8 cellular contexts compared by ENCODE assay signal in genomic region chr3:52280046-52280445, GRCh38. TPM values are rescaled to one million over a fixed set of nuclear protein-coding genes. Genes with fewer than 3 reads are reported as not detected.
DNase-seq lines count a peak whose midpoint lies in the region; ATAC-seq, FAIRE-seq and TF ChIP-seq lines count a peak whose summit lies in the region.

No MANE protein-coding gene starts in this region.

- no peaks in the 10 kb centered on the region for H3K27me3 Mint-ChIP-seq in effector memory CD8-positive, alpha-beta T cell

- no peaks in the 10 kb centered on the region for H3K9me3 Mint-ChIP-seq in effector memory CD8-positive, alpha-beta T cell

- FAIRE-seq in GM19239 (lab: Jason Lieb, UNC) = peak; percentile 8

- H2AK5ac ChIP-seq in trophoblast cell (ENCODE audit: low read length) = no peak overlapping the region

- peaks cover 15 to 16% of the 10 kb centered on the region in 2 experiments for H3K4me1 ChIP-seq in trophoblast cell (ENCODE audit: control insufficient read depth in 1 of 2, insufficient read depth in 2 of 2, low read length in 2 of 2)

- no peak overlapping the region for H3K4ac ChIP-seq in trophoblast cell (ENCODE audit: low read depth, low read length)

- peak overlapping the region; percentile 95 to 97 for H3K27ac Mint-ChIP-seq in effector memory CD8-positive, alpha-beta T cell

- H3K36me3 Mint-ChIP-seq in effector memory CD8-positive, alpha-beta T cell (ENCODE audit: insufficient read depth) = peaks cover 31% of the 10 kb centered on the region

- no peak overlapping the region for H4K91ac ChIP-seq in trophoblast cell (ENCODE audit: low read depth, low read length)

- peaks cover 24% of the 10 kb centered on the region for H3K79me2 ChIP-seq in trophoblast cell (ENCODE audit: control insufficient read depth, insufficient read depth, low read length, poor library complexity)

- no peak overlapping the region for H3K4me3 ChIP-seq in trophoblast cell (ENCODE audit: low read depth, low read length)

- no CpG with 5 or more reads among the region's 6 CpGs for WGBS in trophoblast cell (ENCODE audit: extremely low coverage, insufficient coverage, insufficient read length)

- POLR2A ChIA-PET in RWPE1 (lab: Yijun Ruan, JAX; ENCODE audit: low non-redundant PET) = no interaction called here

- H4K12ac ChIP-seq in trophoblast cell (ENCODE audit: low read depth, low read length) = no peak overlapping the region

- H3K14ac ChIP-seq in trophoblast cell (ENCODE audit: low read length) = no peak overlapping the region

- no peak overlapping the region for H4K8ac ChIP-seq in trophoblast cell (ENCODE audit: low read depth, low read length)

- no peak for DNase-seq in GM19239 (ENCODE audit: insufficient read length, low spot score)
- peak; percentile 47 for DNase-seq in NCI-H748 treated with DMSO at 0.1 percent for 48 hours (lab: John Stamatoyannopoulos, UW)
- DNase-seq in effector memory CD8-positive, alpha-beta T cell = no peak
- no peak for DNase-seq in trophoblast cell
- no peak for DNase-seq in RWPE1 (ENCODE audit: low spot score)
- DNase-seq in stimulated activated CD4-positive, alpha-beta T cell treated with anti-CD3 and anti-CD28 coated beads, Interleukin-1b, Interleukin-23, amount 100 ng/mL, for 48 hours = no peak

- no peak overlapping the region for H3K23ac ChIP-seq in trophoblast cell (ENCODE audit: low read length)

- no peak overlapping the region for H2BK5ac ChIP-seq in trophoblast cell (ENCODE audit: low read depth, low read length, poor library complexity)

- no peak overlapping the region for H3K9ac ChIP-seq in trophoblast cell (ENCODE audit: low read length)

- peaks cover 18% of the 10 kb centered on the region for H3K79me1 ChIP-seq in trophoblast cell (ENCODE audit: low read length)

- peaks cover 44 to 53% of the 10 kb centered on the region in 2 donors for H3K4me1 Mint-ChIP-seq in effector memory CD8-positive, alpha-beta T cell (ENCODE audit: low read depth in 2 of 2)

- H3K18ac ChIP-seq in trophoblast cell (ENCODE audit: low read length) = no peak overlapping the region

- no peak for ATAC-seq in effector memory CD8-positive, alpha-beta T cell (replicated peaks)
- no peak for ATAC-seq in GM19455 (IDR thresholded peaks at IDR 0.05; ENCODE audit: unreplicated experiment)
- no peak for ATAC-seq in HG03108 (IDR thresholded peaks at IDR 0.05; ENCODE audit: unreplicated experiment)

- CTCF ChIA-PET in RWPE1 (lab: Yijun Ruan, JAX) = interaction anchor here (0.6 to 1.1 kb wide), 2 partner anchors 9 to 130 kb away, joined by 3 to 4 read pairs; no protein-coding TSS in a partner anchor

- H3K9me3 ChIP-seq in trophoblast cell (ENCODE audit: insufficient read depth, low read depth, low read length) = no peaks in the 10 kb centered on the region

- H3K4me2 ChIP-seq in trophoblast cell (ENCODE audit: low read length) = no peak overlapping the region

- no peaks in the 10 kb centered on the region for H3K27me3 ChIP-seq in trophoblast cell (ENCODE audit: insufficient read depth, low read length)

- no peak overlapping the region for H2BK12ac ChIP-seq in trophoblast cell (ENCODE audit: low read length)

- no peak overlapping the region for H2AFZ ChIP-seq in trophoblast cell (ENCODE audit: insufficient read depth, low read length, poor library complexity)

- no peak overlapping the region for H2BK120ac ChIP-seq in trophoblast cell (ENCODE audit: insufficient read depth, low read length, poor library complexity)

- TF ChIP-seq CTCF in RWPE1 (conservative IDR thresholded peaks at IDR 0.05; ENCODE audit: low read depth) = no peak

- H3K4me3 Mint-ChIP-seq in effector memory CD8-positive, alpha-beta T cell = peak overlapping the region; percentile 90 to 98

- H3K36me3 ChIP-seq in trophoblast cell (ENCODE audit: control insufficient read depth in 1 of 2, insufficient read depth in 2 of 2, low read length in 2 of 2) = no peaks in the 10 kb centered on the region

- peak overlapping the region; percentile 81 for H3K27ac ChIP-seq in trophoblast cell (ENCODE audit: low read depth, low read length)
- H3K27ac ChIP-seq in RWPE1 = no peak overlapping the region

RNA-seq across cellular contexts. Expression of gene WDR82, which starts 1.6 kb away (rescaled TPM):
- 30.8 and 31.8 TPM in 2 replicates for polyA plus RNA-seq in trophoblast cell (2013)

RNA-seq across cellular contexts. Expression of gene GLYCTK, which starts 7.6 kb away (rescaled TPM):
- polyA plus RNA-seq in trophoblast cell (2013) = 1.4 and 1.7 TPM in 2 replicates

RNA-seq across cellular contexts. Expression of gene PPM1M, which starts 34.5 kb away (rescaled TPM):
- polyA plus RNA-seq in trophoblast cell (2013) = 3.0 and 3.5 TPM in 2 replicates

RNA-seq across cellular contexts. Expression of gene DNAH1, which starts 36.1 kb away (rescaled TPM):
- 1.1 and 1.2 TPM in 2 replicates for polyA plus RNA-seq in trophoblast cell (2013)

RNA-seq across cellular contexts. Expression of gene TWF2, which starts 41.1 kb away (rescaled TPM):
- 39.5 and 39.9 TPM in 2 replicates for polyA plus RNA-seq in trophoblast cell (2013)
